In the genomic region with DNA sequence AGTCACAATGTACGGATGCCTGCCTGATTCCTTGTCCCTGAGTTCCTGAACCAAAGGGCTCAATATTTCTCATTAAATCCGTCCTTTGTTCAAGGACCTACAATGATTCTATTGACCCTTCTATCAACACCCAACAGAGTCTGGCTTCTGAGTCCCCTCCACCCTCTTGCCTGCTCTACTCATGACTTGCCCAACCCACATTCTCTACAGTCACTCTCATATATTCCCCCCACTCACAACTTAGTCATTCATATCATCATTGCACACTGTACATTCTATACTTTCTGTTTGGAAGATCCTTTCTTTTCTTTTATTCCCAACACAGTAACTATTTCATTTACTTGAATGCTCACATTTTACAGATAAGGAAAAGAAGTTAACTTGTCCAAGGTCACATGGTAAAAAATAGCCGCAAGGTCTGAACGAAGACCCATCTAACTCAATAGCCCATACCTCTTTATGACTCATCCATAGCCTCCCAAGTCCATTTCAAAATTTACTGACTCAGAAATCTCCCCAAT, we compare ENCODE assay signal across 10 cellular contexts. TPM values are rescaled to one million over a fixed set of nuclear protein-coding genes. Genes with fewer than 3 reads are reported as not detected.
DNase-seq lines count a peak whose midpoint lies in the region; ATAC-seq and TF ChIP-seq lines count a peak whose summit lies in the region.
"Had no signal": no experiment of that assay in that cellular context is flagged by ENCODE, and none has a peak within 500 bp of the region (broad histone marks: within the 10 kb centered on the region; RNA-seq: fewer than 3 reads in every experiment).

No MANE protein-coding gene starts in this region.

- H3K9me3 ChIP-seq in skeletal muscle satellite cell (replicated peaks; ENCODE audit: low read length) = no peaks in the 10 kb centered on the region
- H3K9me3 ChIP-seq: thoracic aorta had no signal

- H3K9ac ChIP-seq in skeletal muscle satellite cell (ENCODE audit: low read depth, low read length) = no peak overlapping the region

- H3K4me3 Mint-ChIP-seq in activated naive CD4-positive, alpha-beta T cell treated with anti-CD3 and anti-CD28 coated beads, Interleukin-2, amount 50 U/mL, for 24 hours = peak overlapping the region; percentile 93

- no peak for TF ChIP-seq CTCF in fibroblast of villous mesenchyme (IDR thresholded peaks at IDR 0.05; ENCODE audit: insufficient read depth, low read depth, low read length)

- no peaks in the 10 kb centered on the region for H3K27me3 Mint-ChIP-seq in activated naive CD4-positive, alpha-beta T cell treated with anti-CD3 and anti-CD28 coated beads, Interleukin-2, amount 50 U/mL, for 24 hours

- H3K4me1 ChIP-seq in skeletal muscle satellite cell (ENCODE audit: control insufficient read depth, insufficient read depth, low read length) = peaks cover 45% of the 10 kb centered on the region

- no peaks in the 10 kb centered on the region for H3K9me3 Mint-ChIP-seq in activated naive CD4-positive, alpha-beta T cell treated with anti-CD3 and anti-CD28 coated beads, Interleukin-2, amount 50 U/mL, for 24 hours

- ATAC-seq in activated CD4-positive, CD25-positive, alpha-beta regulatory T cell treated with anti-CD3 and anti-CD28 coated beads, Interleukin-2, amount 50 U/mL, for 24 hours = peak; percentile 81 to 88
- ATAC-seq in GM18517 (IDR thresholded peaks at IDR 0.05; ENCODE audit: unreplicated experiment) = no peak

- H3K27me3 ChIP-seq in skeletal muscle satellite cell (ENCODE audit: control insufficient read depth, insufficient read depth, low read length) = no peaks in the 10 kb centered on the region

- peak overlapping the region; percentile 96 for H3K27ac Mint-ChIP-seq in activated naive CD4-positive, alpha-beta T cell treated with anti-CD3 and anti-CD28 coated beads, Interleukin-2, amount 50 U/mL, for 24 hours

- peaks cover 75% of the 10 kb centered on the region for H3K4me1 Mint-ChIP-seq in activated naive CD4-positive, alpha-beta T cell treated with anti-CD3 and anti-CD28 coated beads, Interleukin-2, amount 50 U/mL, for 24 hours

- peaks cover 22% of the 10 kb centered on the region for H3K36me3 Mint-ChIP-seq in activated naive CD4-positive, alpha-beta T cell treated with anti-CD3 and anti-CD28 coated beads, Interleukin-2, amount 50 U/mL, for 24 hours

- DNase-seq in activated CD4-positive, CD25-positive, alpha-beta regulatory T cell (lab: John Stamatoyannopoulos, UW) = no peak
- DNase-seq in fibroblast of villous mesenchyme (ENCODE audit: low read depth) = peak; percentile 28
- no peak for DNase-seq in NCI-H1436 treated with DMSO at 0.1 percent for 48 hours (lab: John Stamatoyannopoulos, UW)
- no peak for DNase-seq in ureter (ENCODE audit: low spot score)
- DNase-seq: NCI-H1417 treated with DMSO at 0.1 percent for 48 hours had no signal

- H3K4me2 ChIP-seq in skeletal muscle satellite cell (ENCODE audit: low read length) = peak overlapping the region; percentile 95

- no peak overlapping the region for H3K4me3 ChIP-seq in fibroblast of villous mesenchyme (ENCODE audit: low read depth, low read length)
- peak overlapping the region; percentile 13 for H3K4me3 ChIP-seq in skeletal muscle satellite cell (ENCODE audit: low read length)

- peaks cover 3% of the 10 kb centered on the region for H3K36me3 ChIP-seq in skeletal muscle satellite cell (ENCODE audit: insufficient read depth, low read length)
- H3K36me3 ChIP-seq: thoracic aorta had no signal

RNA-seq across cellular contexts. Expression of a gene that starts 3.6 kb away (rescaled TPM):
- total RNA-seq in fibroblast of villous mesenchyme (15.1 and 15.8 TPM in 2 replicates), ureter (34.3 TPM)
- 9.2 and 10.1 TPM in 2 replicates for total RNA-seq in skeletal muscle satellite cell (2012; rRNA removed)
